In genomic region chr9:37056086-37056485, GRCh38 we compare ENCODE assay signal across 9 cellular contexts. TPM values are rescaled to one million over a fixed set of nuclear protein-coding genes. Genes with fewer than 3 reads are reported as not detected.
"Had no signal": no experiment of that assay in that cellular context is flagged by ENCODE, and none has a peak within 500 bp of the region (broad histone marks: within the 10 kb centered on the region; RNA-seq: fewer than 3 reads in every experiment).

No MANE protein-coding gene starts in this region.

- DNase-seq: IMR-90, KBM-7, KG1 had no signal

- H3K4me3 ChIP-seq: K562 had no signal

- H3K27ac ChIP-seq: HL-60 had no signal

- ATAC-seq: HepG2, K562 had no signal

- H3K27ac Mint-ChIP-seq: IgD-negative memory B cell had no signal

- H3K9me3 Mint-ChIP-seq: IgD-negative memory B cell had no signal

- H3K4me3 Mint-ChIP-seq: IgD-negative memory B cell had no signal

RNA-seq across cellular contexts. Expression of gene PAX5, which starts 22.0 kb away (rescaled TPM):
- total RNA-seq: HepG2, HT-29, HT1080, IMR-90 had no signal
